Comparison of ENCODE assay signal across 8 cellular contexts in genomic region chr15:50686468-50687301, GRCh38. TPM values are rescaled to one million over a fixed set of nuclear protein-coding genes. Genes with fewer than 3 reads are reported as not detected.
DNase-seq lines count a peak whose midpoint lies in the region; ATAC-seq and TF ChIP-seq lines count a peak whose summit lies in the region.

TSS of gene TRPM7 (minus strand) at chr15:50686797. CDS start at chr15:50686533, 264 bp downstream.

- ATAC-seq in GM18861 (IDR thresholded peaks at IDR 0.05; ENCODE audit: unreplicated experiment) (peak; percentile 66), HG03097 (IDR thresholded peaks at IDR 0.05; ENCODE audit: low FRiP score, unreplicated experiment) (peak; percentile 78)

- peaks cover 47% of the 10 kb centered on the region for H3K79me2 ChIP-seq in mammary epithelial cell (ENCODE audit: insufficient read depth, low read length)

- intact Hi-C loops in A673 (cut with micrococcal nuclease; ENCODE audit: unreplicated experiment) (no loop called here), mammary epithelial cell (cut with micrococcal nuclease) (loop anchor here (1.0 to 2.0 kb wide), 2 partner anchors 78 to 199 kb away; partner anchors contain the start of gene SPPL2A)

- dilution Hi-C loops in mammary epithelial cell (cut with HindIII; ENCODE audit: low sequenced_read_pairs), result no loop called here

- H3K4me2 ChIP-seq in mammary epithelial cell (ENCODE audit: insufficient read depth, low read depth, low read length), result peak within 1 kb of the TSS; percentile 92

- H3K27ac ChIP-seq in A673 (ENCODE audit: low read depth, low read length, poor library complexity, severe bottlenecking) (peak within 1 kb of the TSS; percentile 79), mammary epithelial cell (ENCODE audit: insufficient read depth, low read depth, low read length) (peak within 1 kb of the TSS; percentile 62)

- POLR2A ChIA-PET in A673 (lab: Charles Lee; ENCODE audit: low non-redundant PET), result no interaction called here

- H3K9me3 ChIP-seq in A673 (ENCODE audit: low read depth, low read length, poor library complexity, severe bottlenecking) (no peaks in the 10 kb centered on the region), mammary epithelial cell (replicated peaks; ENCODE audit: insufficient read depth, low read length) (no peaks in the 10 kb centered on the region)

- H3K4me3 ChIP-seq in A673 (ENCODE audit: low read depth, low read length, poor library complexity, severe bottlenecking) (peak within 1 kb of the TSS; percentile 98), WI38 (ENCODE audit: low read depth, low read length) (peak within 1 kb of the TSS; percentile 80), mammary epithelial cell (replicated peaks in 1 of 3; ENCODE audit: insufficient read depth in 1 of 3, low read depth in 2 of 3, low read length in 3 of 3) (peak within 1 kb of the TSS; percentile 53 to 94 (median 64))

- H3K36me3 ChIP-seq in A673 (ENCODE audit: insufficient read depth, low read length, poor library complexity, severe bottlenecking) (peaks cover 13% of the 10 kb centered on the region), mammary epithelial cell (ENCODE audit: insufficient read depth, low read length) (peaks cover 3% of the 10 kb centered on the region)

- DNase-seq in A673 (ENCODE audit: low spot score), result peak; percentile 93
- DNase-seq in NCI-H2227 (lab: John Stamatoyannopoulos, UW; ENCODE audit: unreplicated experiment), result peak; percentile 91
- peak; percentile 87 for DNase-seq in mammary epithelial cell
- peak; percentile 88 for DNase-seq in iPS-NIHi7 (ENCODE audit: extremely low spot score)
- peak; percentile 63 for DNase-seq in smooth muscle cell of the brain vasculature (ENCODE audit: low read depth, low spot score)

- peak within 1 kb of the TSS; percentile 85 for H3K9ac ChIP-seq in mammary epithelial cell (ENCODE audit: insufficient read depth, low read length)

- TF ChIP-seq CTCF in A673 (conservative IDR thresholded peaks at IDR 0.05; ENCODE audit: low read depth, low read length) (no peak), WI38 (IDR thresholded peaks at IDR 0.05; ENCODE audit: low read depth, low read length) (no peak), mammary epithelial cell (conservative IDR thresholded peaks at IDR 0.05 in 1 of 2, IDR thresholded peaks at IDR 0.05 in 1 of 2; ENCODE audit: extremely low read depth in 1 of 2, insufficient read depth in 1 of 2, low read depth in 1 of 2, low read length in 2 of 2) (peak in 1 of 2 donors; percentile 28)

- in situ Hi-C loops in mammary epithelial cell (cut with MboI; ENCODE audit: low sequenced_read_pairs in 2 of 2), result loop anchor here in 1 of 2 donors (10.0 kb wide), 1 partner anchor 218 kb away; the partner anchor contains the start of gene AP4E1

- H3K4me1 ChIP-seq in A673 (ENCODE audit: insufficient read depth, low read length, poor library complexity, severe bottlenecking), result peaks cover 10% of the 10 kb centered on the region
- peaks cover 23% of the 10 kb centered on the region for H3K4me1 ChIP-seq in mammary epithelial cell (ENCODE audit: insufficient read depth, low read length)

- no peaks in the 10 kb centered on the region for H4K20me1 ChIP-seq in mammary epithelial cell (ENCODE audit: insufficient read depth, low read length)

- BruUV-seq in A673 (replicated peaks; lab: Mats Ljungman, UMichigan) (no TSS peak), mammary epithelial cell (replicated peaks; lab: Mats Ljungman, UMichigan) (TSS peak; percentile 71)

- CTCF ChIA-PET in A673 (lab: Charles Lee) (interaction anchor here (0.6 to 1.0 kb wide), 2 partner anchors 190 to 221 kb away, joined by 3 to 5 read pairs; no protein-coding TSS in a partner anchor), mammary epithelial cell (lab: Charles Lee; ENCODE audit: low non-redundant PET) (no interaction called here)

- H3K27me3 ChIP-seq in A673 (replicated peaks; ENCODE audit: insufficient read depth, low read depth, low read length, poor library complexity) (no peaks in the 10 kb centered on the region), mammary epithelial cell (ENCODE audit: insufficient read depth, low read length) (no peaks in the 10 kb centered on the region)

- WGBS in mammary epithelial cell (ENCODE audit: low coverage, missing lambda C conversion rate), result 1% methylated on average over 41 of the region's 80 CpGs

- H2AFZ ChIP-seq in mammary epithelial cell (ENCODE audit: low read depth, low read length), result peak within 1 kb of the TSS; percentile 93

RNA-seq across cellular contexts. Expression of gene TRPM7, which starts in this region (rescaled TPM):
- total RNA-seq in A673 (2021), result 41.7 and 49.6 TPM in 2 replicates
- total RNA-seq in mammary epithelial cell, result 10 to 100 TPM; 35.6 to 64.8 TPM
- polyA plus RNA-seq in mammary epithelial cell, result 10.1 TPM
- polyA minus RNA-seq in mammary epithelial cell, result 30.2 TPM

Comparison
In these comparisons a context has a peak if more than half of its experiments do, and no peak if none do; other contexts are left out.
1. Peak in every context shown above with its lines: DNase-seq, ATAC-seq, H3K4me3 ChIP-seq and H3K27ac ChIP-seq.